ENCODE assay signal across 12 cellular contexts in genomic region chr12:51533799-51534198, GRCh38. TPM values are rescaled to one million over a fixed set of nuclear protein-coding genes. Genes with fewer than 3 reads are reported as not detected.
DNase-seq lines count a peak whose midpoint lies in the region; ATAC-seq and TF ChIP-seq lines count a peak whose summit lies in the region.
"Had no signal": no experiment of that assay in that cellular context is flagged by ENCODE, and none has a peak within 500 bp of the region (broad histone marks: within the 10 kb centered on the region; RNA-seq: fewer than 3 reads in every experiment).

No MANE protein-coding gene starts in this region.

- no peak overlapping the region for H2BK15ac ChIP-seq in mesendoderm (replicated peaks; ENCODE audit: low read depth)

- H3K27me3 ChIP-seq in mesendoderm (ENCODE audit: insufficient read depth, low read length, poor library complexity), result no peaks in the 10 kb centered on the region
- H3K27me3 ChIP-seq: MG63, right lobe of liver had no signal

- TF ChIP-seq POLR2A in erythroblast (IDR thresholded peaks at IDR 0.05; ENCODE audit: low read length), result no peak

- no peak overlapping the region for H3K4me3 ChIP-seq in mesendoderm (ENCODE audit: low read length)
- H3K4me3 ChIP-seq: MG63, right lobe of liver, tibial nerve had no signal

- no peak overlapping the region for H3K4ac ChIP-seq in mesendoderm (ENCODE audit: low read depth, low read length)

- no peaks in the 10 kb centered on the region for H3K4me1 ChIP-seq in mesendoderm (ENCODE audit: control insufficient read depth, low read depth, low read length)
- H3K4me1 ChIP-seq: right lobe of liver had no signal

- no peaks in the 10 kb centered on the region for H3K36me3 ChIP-seq in mesendoderm (ENCODE audit: control insufficient read depth, insufficient read depth, low read length)
- H3K36me3 ChIP-seq: MG63, right lobe of liver, tibial nerve had no signal

- no peak overlapping the region for H3K9ac ChIP-seq in mesendoderm (ENCODE audit: low read length)

- no peak overlapping the region for H4K8ac ChIP-seq in mesendoderm (ENCODE audit: low read depth, low read length)

- H3K79me2 ChIP-seq in mesendoderm (ENCODE audit: control insufficient read depth, insufficient read depth, low read length), result no peaks in the 10 kb centered on the region

- no peak overlapping the region for H2BK5ac ChIP-seq in mesendoderm (ENCODE audit: low read length)

- in situ Hi-C loops in G401 (cut with HindIII; ENCODE audit: low sequenced_read_pairs), result no loop called here

- H2BK120ac ChIP-seq in mesendoderm (ENCODE audit: low read depth, low read length), result no peak overlapping the region

- no peak overlapping the region for H3K27ac ChIP-seq in mesendoderm (ENCODE audit: low read depth, low read length)
- H3K27ac ChIP-seq: right lobe of liver, tibial nerve had no signal

- H3K23ac ChIP-seq in mesendoderm (ENCODE audit: low read length), result no peak overlapping the region

- H3K4me2 ChIP-seq in mesendoderm (ENCODE audit: low read length), result no peak overlapping the region

- no CpG with 5 or more reads among the region's 1 CpG for WGBS in mesendoderm (ENCODE audit: extremely low coverage, insufficient coverage, low lambda C conversion rate)

- no peak overlapping the region for H3K56ac ChIP-seq in mesendoderm (ENCODE audit: low read length)

- DNase-seq in G401 (ENCODE audit: low spot score), result peak; percentile 11
- peak; percentile 34 for DNase-seq in NAMALWA (ENCODE audit: low spot score)
- peak; percentile 36 for DNase-seq in astrocyte of the hippocampus (ENCODE audit: low read depth, low spot score)
- peak; percentile 47 for DNase-seq in mesendoderm
- no peak for DNase-seq in erythroblast (lab: John Stamatoyannopoulos, UW)
- no peak for DNase-seq in AG08395 (ENCODE audit: low spot score)
- DNase-seq: H7, MG63, right lobe of liver had no signal

- H4K5ac ChIP-seq in mesendoderm (ENCODE audit: low read length), result no peak overlapping the region

- H2AK5ac ChIP-seq in mesendoderm (ENCODE audit: low read length), result no peak overlapping the region

- no peaks in the 10 kb centered on the region for H3K79me1 ChIP-seq in mesendoderm (ENCODE audit: low read length)

- ATAC-seq in HG02642 (IDR thresholded peaks at IDR 0.05; ENCODE audit: poor library complexity, unreplicated experiment) (no peak), GM21528 (IDR thresholded peaks at IDR 0.05; ENCODE audit: low FRiP score, unreplicated experiment) (no peak)

- H3K18ac ChIP-seq in mesendoderm (ENCODE audit: low read length), result no peak overlapping the region

RNA-seq across cellular contexts. Expression of gene SCN8A, which starts 57.2 kb away (rescaled TPM):
- total RNA-seq in G401 (2014; rRNA removed; shearing (Covaris generic)), result 1.2 and 5.4 TPM in 2 replicates
- polyA plus RNA-seq in mesendoderm (2013, experiment 1 of 2), result 1.4 TPM
- 1.5 TPM for polyA plus RNA-seq in mesendoderm (2013, experiment 2 of 2)

Comparison
In these comparisons a context has a peak if more than half of its experiments do, and no peak if none do; other contexts are left out.
1. DNase-seq: peak in G401 (single experiment), NAMALWA (single experiment), astrocyte of the hippocampus (single experiment) and mesendoderm (single experiment); none in erythroblast (0 of 2) and AG08395 (single experiment).